Comparison of ENCODE assay signal across 8 cellular contexts in genomic region chr6:130575971-130576370, GRCh38.
DNase-seq lines count a peak whose midpoint lies in the region; ATAC-seq and TF ChIP-seq lines count a peak whose summit lies in the region.

No MANE protein-coding gene starts in this region.

- POLR2A ChIA-PET in GM10248 (lab: Yijun Ruan, JAX), result no interaction called here
- POLR2A ChIA-PET in HEK293T (lab: Yijun Ruan, JAX), result no interaction called here

- peak; percentile 20 for DNase-seq in GM10248 (ENCODE audit: extremely low spot score)
- peak; percentile 74 for DNase-seq in RPMI7951 (ENCODE audit: low read depth)
- peak; percentile 74 for DNase-seq in central memory CD4-positive, alpha-beta T cell
- no peak for DNase-seq in HEK293T (ENCODE audit: extremely low spot score)
- no peak for DNase-seq in AG08395 (ENCODE audit: low spot score)
- DNase-seq in GOT3 (lab: John Stamatoyannopoulos, UW), result no peak
- DNase-seq in NCI-H2081 treated with DMSO at 0.1 percent for 48 hours (lab: John Stamatoyannopoulos, UW), result no peak

- CTCF ChIA-PET in GM10248 (lab: Yijun Ruan, JAX), result interaction anchor here (0.9 to 3.4 kb wide), 3 partner anchors 11 to 122 kb away, joined by 3 to 19 read pairs (median 5); no protein-coding TSS in a partner anchor
- CTCF ChIA-PET in HEK293T (lab: Yijun Ruan, JAX), result no interaction called here

- no peak for TF ChIP-seq CTCF in GM10248 (IDR thresholded peaks at IDR 0.05; ENCODE audit: control extremely low read depth, extremely low read depth, low read depth, missing control alignments)

- ATAC-seq in GM21786 (IDR thresholded peaks at IDR 0.05; ENCODE audit: unreplicated experiment), result peak; percentile 100

TF ChIP-seq in HEK293T, 16 proteins besides CTCF, POLR2A, EP300 and RAD21:
- TF ChIP-seq NFRKB (IDR thresholded peaks at IDR 0.05) (no peak), CTBP1 (IDR thresholded peaks at IDR 0.05; ENCODE audit: borderline replicate concordance) (no peak), FOXA1 (IDR thresholded peaks at IDR 0.05) (no peak), FOXM1 (IDR thresholded peaks at IDR 0.05; ENCODE audit: borderline replicate concordance) (no peak), BHLHE40 (IDR thresholded peaks at IDR 0.05; ENCODE audit: borderline replicate concordance) (no peak), ZNF384 (IDR thresholded peaks at IDR 0.05) (no peak), L3MBTL2 (conservative IDR thresholded peaks at IDR 0.05) (no peak), SUZ12 (IDR thresholded peaks at IDR 0.05) (no peak), SP1 (IDR thresholded peaks at IDR 0.05) (no peak), ARNT (IDR thresholded peaks at IDR 0.05) (no peak), TARDBP (IDR thresholded peaks at IDR 0.05) (no peak), ELF4 (IDR thresholded peaks at IDR 0.05) (no peak), HDGF (IDR thresholded peaks at IDR 0.05; ENCODE audit: borderline replicate concordance) (no peak), FOXK2 (IDR thresholded peaks at IDR 0.05) (no peak), PKNOX1 (IDR thresholded peaks at IDR 0.05) (no peak), LEF1 (IDR thresholded peaks at IDR 0.05; ENCODE audit: borderline replicate concordance) (no peak)

Comparison
In these comparisons a context has a peak if more than half of its experiments do, and no peak if none do; other contexts are left out.
1. DNase-seq: peak in GM10248 (single experiment), RPMI7951 (single experiment) and central memory CD4-positive, alpha-beta T cell (single experiment); none in HEK293T (single experiment), AG08395 (single experiment), GOT3 (single experiment) and NCI-H2081 treated with DMSO at 0.1 percent for 48 hours (single experiment).